ENCODE assay signal across 8 cellular contexts in genomic region chrX:49101629-49101984, GRCh38. TPM values are rescaled to one million over a fixed set of nuclear protein-coding genes. Genes with fewer than 3 reads are reported as not detected.
DNase-seq lines count a peak whose midpoint lies in the region; ATAC-seq, FAIRE-seq and TF ChIP-seq lines count a peak whose summit lies in the region.

No MANE protein-coding gene starts in this region.

- H3K4me1 Mint-ChIP-seq in type B pancreatic cell (ENCODE audit: unreplicated experiment): no peaks in the 10 kb centered on the region

- TF ChIP-seq CTCF in BJ (IDR thresholded peaks at IDR 0.05; ENCODE audit: insufficient read depth, low read depth, low read length) (no peak), HFF-Myc (IDR thresholded peaks at IDR 0.05; ENCODE audit: low read depth, low read length, missing control alignments) (no peak), liver (IDR thresholded peaks at IDR 0.05; ENCODE audit: low read depth, low read length, missing input control) (no peak), type B pancreatic cell (conservative IDR thresholded peaks at IDR 0.05) (no peak)

- H3K27me3 ChIP-seq in BJ (ENCODE audit: control insufficient read depth, insufficient read depth, low read length) (no peaks in the 10 kb centered on the region), liver (ENCODE audit: control insufficient read depth in 4 of 4, insufficient read depth in 4 of 4, low read length in 3 of 4) (no peaks in the 10 kb centered on the region)

- H3K9me3 ChIP-seq in liver (ENCODE audit: control insufficient read depth in 4 of 4, low read length in 3 of 4): no peaks in the 10 kb centered on the region

- H3K36me3 ChIP-seq in BJ (ENCODE audit: control insufficient read depth, insufficient read depth, low read length) (no peaks in the 10 kb centered on the region), liver (ENCODE audit: control insufficient read depth in 4 of 4, insufficient read depth in 3 of 4, low read depth in 1 of 4, low read length in 3 of 4) (no peaks in the 10 kb centered on the region)

- CTCF ChIA-PET in BJ (lab: Yijun Ruan, JAX): no interaction called here

- peak overlapping the region; percentile 57 to 91 for H3K27ac Mint-ChIP-seq in activated naive CD4-positive, alpha-beta T cell treated with anti-CD3 and anti-CD28 coated beads, Interleukin-2, amount 50 U/mL, for 72 hours
- peak overlapping the region; percentile 39 for H3K27ac Mint-ChIP-seq in type B pancreatic cell

- FAIRE-seq in urothelium cell line (lab: Jason Lieb, UNC): no peak

- ATAC-seq in activated naive CD4-positive, alpha-beta T cell treated with anti-CD3 and anti-CD28 coated beads, Interleukin-2, amount 50 U/mL, for 72 hours: peak in 1 of 2 donors; percentile 7
- no peak for ATAC-seq in GM19397 (IDR thresholded peaks at IDR 0.05; ENCODE audit: unreplicated experiment)

- H3K4me3 ChIP-seq in BJ (ENCODE audit: low read depth, low read length) (peak overlapping the region; percentile 74), HFF-Myc (replicated peaks; ENCODE audit: low read depth, low read length) (peak overlapping the region; percentile 61), liver (ENCODE audit: low read depth in 1 of 3, low read length in 3 of 3) (peak overlapping the region; percentile 15 to 43 (median 18))

- 11% methylated on average over 9 of the region's 9 CpGs for WGBS in liver

- peak overlapping the region; percentile 87 to 96 for H3K27ac ChIP-seq in liver (ENCODE audit: low read depth in 1 of 2, low read length in 2 of 2)

- H3K27me3 Mint-ChIP-seq in type B pancreatic cell: no peaks in the 10 kb centered on the region

- TF ChIP-seq RAD21 in liver (IDR thresholded peaks at IDR 0.05): no peak

- H3K36me3 Mint-ChIP-seq in activated naive CD4-positive, alpha-beta T cell treated with anti-CD3 and anti-CD28 coated beads, Interleukin-2, amount 50 U/mL, for 72 hours: no peaks in the 10 kb centered on the region
- no peaks in the 10 kb centered on the region for H3K36me3 Mint-ChIP-seq in type B pancreatic cell

- no peak for DNase-seq in BJ (ENCODE audit: low read depth)
- no peak for DNase-seq in HFF-Myc (ENCODE audit: extremely low read depth, low read depth)
- no peak for DNase-seq in activated naive CD4-positive, alpha-beta T cell treated with anti-CD3 and anti-CD28 coated beads, Interleukin-2, amount 50 U/mL, for 72 hours (ENCODE audit: low spot score in 2 of 2)
- no peak for DNase-seq in type B pancreatic cell (ENCODE audit: extremely low spot score, unreplicated experiment)
- DNase-seq in urothelium cell line (ENCODE audit: low spot score): no peak
- no peak for DNase-seq in NOMO-1 treated with dmso at 0.1 percent for 144 hours (lab: John Stamatoyannopoulos, UW; ENCODE audit: unreplicated experiment)

- POLR2A ChIA-PET in BJ (lab: Charles Lee): no interaction called here

- H3K4me1 ChIP-seq in liver (ENCODE audit: control insufficient read depth in 4 of 4, insufficient read depth in 4 of 4, low read length in 3 of 4): peaks cover 3 to 16% (median 10%) of the 10 kb centered on the region in 4 donors

- no peaks in the 10 kb centered on the region for H3K9me3 Mint-ChIP-seq in activated naive CD4-positive, alpha-beta T cell treated with anti-CD3 and anti-CD28 coated beads, Interleukin-2, amount 50 U/mL, for 72 hours
- no peaks in the 10 kb centered on the region for H3K9me3 Mint-ChIP-seq in type B pancreatic cell

- peak overlapping the region in 1 of 2 donors; percentile 4 for H3K9ac ChIP-seq in liver (ENCODE audit: low read depth in 1 of 2, low read length in 2 of 2)

- H3K4me3 Mint-ChIP-seq in type B pancreatic cell: peak overlapping the region; percentile 92

TF ChIP-seq in liver, 16 proteins besides CTCF, POLR2A, EP300 and RAD21:
- TF ChIP-seq REST (IDR thresholded peaks at IDR 0.05) (no peak), YY1 (IDR thresholded peaks at IDR 0.05) (no peak)

RNA-seq across cellular contexts. Expression of gene WDR45, which starts 21.9 kb away (rescaled TPM):
- polyA plus RNA-seq in BJ (2011; rRNA removed) (107 and 165 TPM in 2 replicates), liver (10 to 100 TPM; 51.2 to 60.7 TPM)
- polyA minus RNA-seq in BJ (2011; rRNA and poly(A)+ RNA removed): 68.5 and 116 TPM in 2 replicates
- total RNA-seq in activated naive CD4-positive, alpha-beta T cell treated with anti-CD3 and anti-CD28 coated beads, Interleukin-2, amount 50 U/mL, for 72 hours: 10 to 100 TPM; 24.6 to 57.5 TPM
- total RNA-seq in liver (10 to 100 TPM; 28.0 to 47.9 TPM), type B pancreatic cell (ENCODE audit: low replicate concordance) (45.5 and 53.3 TPM in 2 replicates)

RNA-seq across cellular contexts. Expression of gene GPKOW, which starts 21.9 kb away (rescaled TPM):
- polyA plus RNA-seq in BJ (2011; rRNA removed): 28.2 and 33.1 TPM in 2 replicates
- polyA minus RNA-seq in BJ (2011; rRNA and poly(A)+ RNA removed): 10.0 and 13.1 TPM in 2 replicates
- total RNA-seq in activated naive CD4-positive, alpha-beta T cell treated with anti-CD3 and anti-CD28 coated beads, Interleukin-2, amount 50 U/mL, for 72 hours: 10 to 100 TPM; 15.6 to 24.5 TPM
- 10 to 100 TPM in 1 of 2 donors, 1 to 10 TPM in 1; 9.5 to 13.8 TPM for total RNA-seq in liver
- polyA plus RNA-seq in liver: 10 to 100 TPM in 1 of 2 donors, 1 to 10 TPM in 1; 7.7 to 12.0 TPM
- 16.4 and 17.8 TPM in 2 replicates for total RNA-seq in type B pancreatic cell (ENCODE audit: low replicate concordance)

RNA-seq across cellular contexts. Expression of gene PRAF2, which starts 27.8 kb away (rescaled TPM):
- polyA plus RNA-seq in BJ (2011; rRNA removed): 41.4 and 48.8 TPM in 2 replicates
- polyA minus RNA-seq in BJ (2011; rRNA and poly(A)+ RNA removed): 28.3 and 44.3 TPM in 2 replicates
- 10 to 100 TPM; 10.9 to 40.9 TPM for total RNA-seq in activated naive CD4-positive, alpha-beta T cell treated with anti-CD3 and anti-CD28 coated beads, Interleukin-2, amount 50 U/mL, for 72 hours
- total RNA-seq in liver: 1 to 10 TPM; 1.4 to 2.1 TPM
- 1 to 10 TPM; 5.7 to 8.2 TPM for polyA plus RNA-seq in liver
- 10.0 and 29.7 TPM in 2 replicates for total RNA-seq in type B pancreatic cell (ENCODE audit: low replicate concordance)

RNA-seq across cellular contexts. Expression of gene CCDC120, which starts 42.8 kb away (rescaled TPM):
- polyA plus RNA-seq in BJ (2011; rRNA removed) (0.49 and 0.96 TPM in 2 replicates), liver (1 to 10 TPM; 1.3 to 3.4 TPM)
- polyA minus RNA-seq in BJ (2011; rRNA and poly(A)+ RNA removed): 0.38 and 0.57 TPM in 2 replicates
- 1 to 10 TPM; 4.5 to 5.7 TPM for total RNA-seq in activated naive CD4-positive, alpha-beta T cell treated with anti-CD3 and anti-CD28 coated beads, Interleukin-2, amount 50 U/mL, for 72 hours
- total RNA-seq in liver (1 to 10 TPM; 1.0 to 1.9 TPM), type B pancreatic cell (ENCODE audit: low replicate concordance) (25.3 and 48.6 TPM in 2 replicates)

RNA-seq across cellular contexts. Expression of gene TFE3, which starts 58.5 kb away (rescaled TPM):
- 20.8 and 26.4 TPM in 2 replicates for polyA plus RNA-seq in BJ (2011; rRNA removed)
- polyA minus RNA-seq in BJ (2011; rRNA and poly(A)+ RNA removed): 31.8 and 39.2 TPM in 2 replicates
- total RNA-seq in activated naive CD4-positive, alpha-beta T cell treated with anti-CD3 and anti-CD28 coated beads, Interleukin-2, amount 50 U/mL, for 72 hours: 10 to 100 TPM; 34.8 to 41.8 TPM
- 10 to 100 TPM in 1 of 2 donors, 1 to 10 TPM in 1; 9.5 to 17.1 TPM for total RNA-seq in liver
- 10 to 100 TPM in 1 of 2 donors, 1 to 10 TPM in 1; 8.6 to 22.4 TPM for polyA plus RNA-seq in liver
- total RNA-seq in type B pancreatic cell (ENCODE audit: low replicate concordance): 29.6 and 53.9 TPM in 2 replicates

Comparison
In these comparisons a context has a peak if more than half of its experiments do, and no peak if none do; other contexts are left out.
1. H3K4me3 ChIP-seq: peak in every context shown above with its lines; median percentile 74 in BJ; 61 in HFF-Myc; 18 in liver.